In genomic region chr12:127832172-127832571, GRCh38 we compare ENCODE assay signal across 35 cellular contexts.
DNase-seq lines count a peak whose midpoint lies in the region; ATAC-seq, FAIRE-seq and TF ChIP-seq lines count a peak whose summit lies in the region.
"Had no signal": no experiment of that assay in that cellular context is flagged by ENCODE, and none has a peak within 500 bp of the region (broad histone marks: within the 10 kb centered on the region; RNA-seq: fewer than 3 reads in every experiment).

No MANE protein-coding gene starts in this region.

- H3K79me2 ChIP-seq in HepG2 (ENCODE audit: insufficient read depth, low read length): no peaks in the 10 kb centered on the region
- H3K79me2 ChIP-seq in H1 (ENCODE audit: control insufficient read depth in 1 of 2, insufficient read depth in 2 of 2, low read length in 2 of 2): no peaks in the 10 kb centered on the region

- TF ChIP-seq EP300 in HepG2 (IDR thresholded peaks at IDR 0.05; ENCODE audit: low read depth in 2 of 2, low read length in 2 of 2): no peak
- TF ChIP-seq EP300 in HepG2 (CRISPR knock-in tag; IDR thresholded peaks at IDR 0.05; ENCODE audit: borderline replicate concordance): no peak
- no peak for TF ChIP-seq EP300 in H1 (IDR thresholded peaks at IDR 0.05; ENCODE audit: borderline replicate concordance in 1 of 2, low read depth in 2 of 2, low read length in 2 of 2)

- H3K4me1 ChIP-seq in HepG2 (ENCODE audit: insufficient read depth, low read length) (no peaks in the 10 kb centered on the region), right lobe of liver (no peaks in the 10 kb centered on the region), HEK293 (ENCODE audit: control insufficient read depth, insufficient read depth, low read length) (no peaks in the 10 kb centered on the region), H1 (replicated peaks in 1 of 4; ENCODE audit: control insufficient read depth in 3 of 4, insufficient read depth in 4 of 4, low read length in 3 of 4) (peaks cover 0 to 3% (median 0%) of the 10 kb centered on the region in 4 experiments; a peak in 1 of 7 replicates)
- H3K4me1 ChIP-seq: A549; BE2C; BLaER1; BLaER1 treated with 17β-estradiol and CSF1 and Interleukin-3, amounts not matched to agents 10 nM and 100 nM; Caco-2 had no signal

- no peak overlapping the region for H3K9ac ChIP-seq in HepG2 (ENCODE audit: insufficient read depth, low read depth, low read length)
- no peak overlapping the region for H3K9ac ChIP-seq in H1 (replicated peaks in 1 of 4; ENCODE audit: extremely low read depth in 1 of 4, low read depth in 3 of 4, low read length in 3 of 4)
- H3K9ac ChIP-seq: BLaER1; BLaER1 treated with 17β-estradiol and CSF1 and Interleukin-3, amounts not matched to agents 10 nM and 100 nM had no signal

- no TSS peak for BruUV-seq in HepG2 (replicated peaks; lab: Mats Ljungman, UMichigan)

- H3K79me1 ChIP-seq in H1 (ENCODE audit: low read depth, low read length): no peaks in the 10 kb centered on the region

- no peak overlapping the region for H2BK5ac ChIP-seq in H1 (ENCODE audit: low read depth, low read length)

- H2BK20ac ChIP-seq in H1 (ENCODE audit: low read length): no peak overlapping the region

- H3K27me3 ChIP-seq in HepG2 (ENCODE audit: control insufficient read depth in 1 of 2, insufficient read depth in 2 of 2, low read length in 2 of 2) (no peaks in the 10 kb centered on the region), right lobe of liver (no peaks in the 10 kb centered on the region), H1 (replicated peaks in 1 of 4; ENCODE audit: control insufficient read depth in 3 of 4, extremely low read depth in 1 of 4, insufficient read depth in 3 of 4, low read length in 3 of 4) (no peaks in the 10 kb centered on the region)
- H3K27me3 ChIP-seq: BE2C; BLaER1; BLaER1 treated with 17β-estradiol and CSF1 and Interleukin-3, amounts not matched to agents 10 nM and 100 nM had no signal

- in situ Hi-C loops in HepG2 (cut with HindIII; ENCODE audit: extremely low pct_ligation_motif_present, low pct_unique_long_range_greater_than_20kb): no loop called here

- 65% methylated on average over 3 of the region's 3 CpGs for WGBS in HepG2 (ENCODE audit: low lambda C conversion rate)
- 51% methylated on average over 3 of the region's 3 CpGs for WGBS in right lobe of liver (ENCODE audit: insufficient coverage, low coverage, low lambda C conversion rate, missing lambda C conversion rate)
- WGBS in H1 (ENCODE audit: extremely low coverage in 1 of 2, insufficient coverage in 1 of 2, insufficient read length in 1 of 2, insufficient replicate concordance in 2 of 2, low coverage in 1 of 2, low lambda C conversion rate in 2 of 2, missing lambda C conversion rate in 1 of 2), 2 experiments: 91 to 100% methylated on average over 2 to 3 of the region's 3 CpGs

- H2BK120ac ChIP-seq in H1 (replicated peaks; ENCODE audit: low read depth, low read length): no peak overlapping the region

- no peak overlapping the region for H3K14ac ChIP-seq in H1 (ENCODE audit: insufficient read length)

- CTCF ChIA-PET in HepG2 (lab: Yijun Ruan, JAX; ENCODE audit: low intra/inter-chr PET ratio, low total read pairs) (no interaction called here), HEK293 (lab: Yijun Ruan, JAX) (no interaction called here), H1 (lab: Charles Lee; ENCODE audit: partially characterized antibody) (no interaction called here)

- DNase-seq in HepG2 (ENCODE audit: low spot score) (no peak), right lobe of liver (no peak), HTR-8/SVneo (ENCODE audit: insufficient read length, low spot score) (no peak), H1 (ENCODE audit: low read depth in 1 of 2, low spot score in 2 of 2) (no peak), NCI-H345 (lab: John Stamatoyannopoulos, UW) (no peak), pons (ENCODE audit: low spot score) (no peak)
- DNase-seq: 8988T; ACHN; AML-193; BE2C; C1 segment of cervical spinal cord; Caco-2; Calu3; CD4-positive, alpha-beta memory T cell; CD4-positive, alpha-beta T cell; CD4-positive, CD25-positive, alpha-beta regulatory T cell; CD8-positive, alpha-beta memory T cell; CD8-positive, alpha-beta T cell; COR-L47; DMS 273 treated with DMSO at 0.1 percent for 48 hours; DMS153; DMS53; DMS79; DMS79 treated with DMSO at 0.1 percent for 48 hours; DND-41; EL had no signal

- no peak overlapping the region for H3K4ac ChIP-seq in H1 (replicated peaks; ENCODE audit: insufficient read length, low read depth, low read length)

- H2AFZ ChIP-seq in HepG2 (ENCODE audit: low read length): no peak overlapping the region
- H2AFZ ChIP-seq in H1 (ENCODE audit: low read length): no peak overlapping the region

- H2BK12ac ChIP-seq in H1 (ENCODE audit: low read depth, low read length): no peak overlapping the region

- POLR2A ChIA-PET in HepG2 (lab: Yijun Ruan, JAX): no interaction called here
- POLR2A ChIA-PET in HEK293 (lab: Yijun Ruan, JAX): no interaction called here
- POLR2A ChIA-PET in H1 (lab: Charles Lee; ENCODE audit: partially characterized antibody): no interaction called here

- no peak overlapping the region for H2BK15ac ChIP-seq in H1 (ENCODE audit: low read length)

- H4K5ac ChIP-seq in H1 (ENCODE audit: insufficient read length, low read depth, low read length): no peak overlapping the region

- no peak overlapping the region for H2AK5ac ChIP-seq in H1 (ENCODE audit: low read depth, low read length)

- H3K27ac ChIP-seq in HepG2 (ENCODE audit: extremely low read length, insufficient read depth, low read length) (no peak overlapping the region), right lobe of liver (no peak overlapping the region), HEK293 (ENCODE audit: extremely low read depth, low read depth, low read length) (no peak overlapping the region), H1 (ENCODE audit: low read depth, low read length) (no peak overlapping the region)
- H3K27ac ChIP-seq: 22Rv1; A549; BLaER1; BLaER1 treated with 17β-estradiol and CSF1 and Interleukin-3, amounts not matched to agents 10 nM and 100 nM; C4-2B had no signal

- no peak for ATAC-seq in HepG2
- no peak for ATAC-seq in right lobe of liver
- no peak for ATAC-seq in GM21390 (IDR thresholded peaks at IDR 0.05; ENCODE audit: unreplicated experiment)
- ATAC-seq: A549; CD8-positive, alpha-beta T cell had no signal

- no peak overlapping the region for H3K18ac ChIP-seq in H1 (ENCODE audit: extremely low read depth, low read length)

- no peak overlapping the region for H3K23ac ChIP-seq in H1 (ENCODE audit: insufficient read length)

- TF ChIP-seq RAD21 in HepG2 (CRISPR knock-in tag; IDR thresholded peaks at IDR 0.05): no peak
- TF ChIP-seq RAD21 in H1 (IDR thresholded peaks at IDR 0.05 in 1 of 2, conservative IDR thresholded peaks at IDR 0.05 in 1 of 2; ENCODE audit: low read depth in 2 of 2, low read length in 2 of 2): no peak

- H3K23me2 ChIP-seq in H1 (ENCODE audit: low read depth, low read length): no peaks in the 10 kb centered on the region

- H3K4me2 ChIP-seq in HepG2 (ENCODE audit: low read depth, low read length) (no peak overlapping the region), H1 (ENCODE audit: insufficient read depth in 1 of 2, low read depth in 2 of 2, low read length in 2 of 2) (no peak overlapping the region)
- H3K4me2 ChIP-seq: A549; BLaER1; BLaER1 treated with 17β-estradiol and CSF1 and Interleukin-3, amounts not matched to agents 10 nM and 100 nM had no signal

- H3K56ac ChIP-seq in H1 (replicated peaks; ENCODE audit: insufficient read length, low read depth, low read length): peak overlapping the region; percentile 52

- TF ChIP-seq CTCF in HepG2 (CRISPR knock-in tag; IDR thresholded peaks at IDR 0.05) (no peak), right lobe of liver (IDR thresholded peaks at IDR 0.05) (no peak), HEK293 (tag by site-specific recombination; IDR thresholded peaks at IDR 0.05) (no peak), H1 (IDR thresholded peaks at IDR 0.05; ENCODE audit: control extremely low read depth in 1 of 3, insufficient read depth in 1 of 3, low read depth in 1 of 3, low read length in 3 of 3) (no peak)

- H4K20me1 ChIP-seq in HepG2 (ENCODE audit: insufficient read depth, low read length) (no peaks in the 10 kb centered on the region), H1 (replicated peaks in 1 of 2; ENCODE audit: control insufficient read depth in 1 of 2, insufficient read depth in 2 of 2, low read length in 2 of 2) (no peaks in the 10 kb centered on the region)
- H4K20me1 ChIP-seq: BLaER1; BLaER1 treated with 17β-estradiol and CSF1 and Interleukin-3, amounts not matched to agents 10 nM and 100 nM had no signal

- H4K8ac ChIP-seq in H1 (ENCODE audit: extremely low read depth, insufficient read depth, low read length): no peak overlapping the region

- no peak overlapping the region for H3K4me3 ChIP-seq in HepG2 (replicated peaks in 1 of 3; ENCODE audit: insufficient read depth in 1 of 3, low read depth in 2 of 3, low read length in 3 of 3)
- H3K4me3 ChIP-seq in right lobe of liver: no peak overlapping the region
- H3K4me3 ChIP-seq in HEK293 (ENCODE audit: low read depth, low read length): no peak overlapping the region
- no peak overlapping the region for H3K4me3 ChIP-seq in H1 (ENCODE audit: extremely low read depth in 1 of 4, insufficient read depth in 2 of 4, low read depth in 3 of 4, low read length in 4 of 4)
- H3K4me3 ChIP-seq: A549; BLaER1; BLaER1 treated with 17β-estradiol and CSF1 and Interleukin-3, amounts not matched to agents 10 nM and 100 nM had no signal

- H3K36me3 ChIP-seq in HepG2 (replicated peaks in 1 of 2; ENCODE audit: control insufficient read depth in 1 of 2, insufficient read depth in 2 of 2, low read length in 2 of 2) (no peaks in the 10 kb centered on the region), right lobe of liver (no peaks in the 10 kb centered on the region), HEK293 (ENCODE audit: control insufficient read depth in 2 of 2, insufficient read depth in 1 of 2, low read length in 2 of 2) (no peaks in the 10 kb centered on the region), H1 (ENCODE audit: control insufficient read depth in 2 of 4, insufficient read depth in 4 of 4, low read length in 3 of 4) (no peaks in the 10 kb centered on the region)
- H3K36me3 ChIP-seq: BE2C; BLaER1; BLaER1 treated with 17β-estradiol and CSF1 and Interleukin-3, amounts not matched to agents 10 nM and 100 nM had no signal

- TF ChIP-seq POLR2A in HepG2 (IDR thresholded peaks at IDR 0.05; ENCODE audit: insufficient read depth in 1 of 2, low read depth in 2 of 2, low read length in 2 of 2): no peak
- TF ChIP-seq POLR2A in right lobe of liver (IDR thresholded peaks at IDR 0.05): no peak
- TF ChIP-seq POLR2A in H1 (IDR thresholded peaks at IDR 0.05; ENCODE audit: control extremely low read depth in 1 of 2, low read depth in 2 of 2, low read length in 2 of 2): no peak

- no peak overlapping the region for H4K91ac ChIP-seq in H1 (replicated peaks; ENCODE audit: insufficient read length, low read length)

- H3K9me3 ChIP-seq in HepG2 (ENCODE audit: low read length) (peaks cover 8% of the 10 kb centered on the region), right lobe of liver (no peaks in the 10 kb centered on the region), HEK293 (ENCODE audit: control insufficient read depth, insufficient read depth, low read depth, low read length) (no peaks in the 10 kb centered on the region), H1 (ENCODE audit: insufficient read depth in 2 of 2, low read depth in 1 of 2, low read length in 1 of 2) (no peaks in the 10 kb centered on the region)
- H3K9me3 ChIP-seq: A549, BE2C, Caco-2 had no signal

- no peak for FAIRE-seq in HepG2 (lab: Jason Lieb, UNC)
- peak; percentile 55 for FAIRE-seq in HTR-8/SVneo (lab: Jason Lieb, UNC)
- no peak for FAIRE-seq in H1 (lab: Jason Lieb, UNC)
- FAIRE-seq: A204.1, A549, D721Med had no signal

- intact Hi-C loops in HepG2 (cut with micrococcal nuclease; ENCODE audit: unreplicated experiment) (no loop called here), right lobe of liver (cut with DNase I) (no loop called here)

Comparison
In these comparisons a context has a peak if more than half of its experiments do, and no peak if none do; other contexts are left out.
1. Of the 63 proteins assayed by ChIP-seq in both HepG2 and HEK293: peak only in HepG2: none; only in HEK293: ZNF513; in both: none; in neither: 62.